ENCODE assay signal across 20 cellular contexts in genomic region chr3:80018375-80018774, GRCh38.
"Had no signal": no experiment of that assay in that cellular context is flagged by ENCODE, and none has a peak within 500 bp of the region (broad histone marks: within the 10 kb centered on the region; RNA-seq: fewer than 3 reads in every experiment).

No MANE protein-coding gene starts in this region.

- FAIRE-seq: K562 had no signal

- ATAC-seq: activated CD8-positive, alpha-beta T cell treated with anti-CD3 and anti-CD28 coated beads, Interleukin-2, amount 10 ng/mL, durations not matched to agents 7 days and 5 days; K562; WTC11 had no signal

- H3K4me3 ChIP-seq: K562 had no signal

- DNase-seq: activated CD4-positive, alpha-beta T cell treated with anti-CD3 and anti-CD28 coated beads for 48 hours; activated CD4-positive, alpha-beta T cell treated with anti-CD3 and anti-CD28 coated beads, Interleukin-2, amount 50 U/mL, for 4 hours; activated CD4-positive, CD25-positive, alpha-beta regulatory T cell treated with anti-CD3 and anti-CD28 coated beads, Interleukin-2, amount 50 U/mL, for 72 hours; activated CD8-positive, alpha-beta memory T cell treated with anti-CD3 and anti-CD28 coated beads, Interleukin-2, amount 50 U/mL, for 48 hours; activated CD8-positive, alpha-beta T cell treated with anti-CD3 and anti-CD28 coated beads, Interleukin-2, amount 10 ng/mL, durations not matched to agents 7 days and 5 days; activated effector memory CD4-positive, alpha-beta T cell treated with Interleukin-2 at 50 U/mL for 16 hours; activated naive CD4-positive, alpha-beta T cell; activated T-cell treated with anti-CD3 and anti-CD28 coated beads, Interleukin-2, amount 50 U/mL, for 1 hour; amygdala; caudate nucleus; Karpas-422; NCI-H1105 treated with DMSO at 0.1 percent for 48 hours; NCI-H1436 treated with DMSO at 0.1 percent for 48 hours; NCI-H187; NCI-H2081; NCI-H524; SHP77 treated with DMSO at 0.1 percent for 48 hours; T-helper 1 cell had no signal
